ENCODE assay signal across 32 cellular contexts in the genomic region with DNA sequence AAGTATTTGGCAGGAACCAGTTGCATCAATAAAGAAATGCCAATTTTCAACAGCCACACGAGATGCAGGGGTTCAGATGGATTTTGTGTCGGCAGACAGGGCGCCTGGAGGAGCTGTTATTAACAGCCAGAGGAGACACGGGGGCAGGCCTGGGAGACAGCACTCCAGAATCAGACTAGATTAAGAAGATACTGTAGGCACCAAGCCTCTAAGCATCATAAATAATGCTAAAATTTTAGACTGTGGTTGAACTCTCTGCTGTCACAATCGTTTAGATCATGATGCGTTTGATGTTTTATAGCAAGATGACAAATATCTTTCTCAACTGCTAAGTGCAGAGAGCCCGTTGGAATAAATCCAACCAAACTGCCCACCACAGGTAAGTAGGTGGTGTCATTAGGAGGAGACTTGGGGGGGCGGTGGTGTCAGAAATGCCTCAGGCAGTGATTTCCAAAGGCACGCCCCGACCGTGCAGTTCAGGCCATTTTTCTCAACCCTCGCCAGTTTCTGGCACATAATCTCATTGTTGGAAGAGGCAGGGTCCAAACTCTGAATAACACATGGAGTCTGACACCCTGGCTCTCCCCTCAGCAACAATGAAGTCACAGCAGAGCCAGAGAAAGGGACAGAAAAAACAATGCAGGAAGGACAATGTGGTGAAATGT.
DNase-seq lines count a peak whose midpoint lies in the region; ATAC-seq and TF ChIP-seq lines count a peak whose summit lies in the region.
"Had no signal": no experiment of that assay in that cellular context is flagged by ENCODE, and none has a peak within 500 bp of the region (broad histone marks: within the 10 kb centered on the region; RNA-seq: fewer than 3 reads in every experiment).

No MANE protein-coding gene starts in this region.

- H3K36me3 ChIP-seq in right atrium auricular region, result no peaks in the 10 kb centered on the region
- H3K36me3 ChIP-seq in HEK293 (ENCODE audit: control insufficient read depth in 2 of 2, insufficient read depth in 1 of 2, low read length in 2 of 2), result no peaks in the 10 kb centered on the region; a peak in 1 of 3 replicates
- H3K36me3 ChIP-seq: cardiac muscle cell, MG63, pancreas, thyroid gland, vagina had no signal

- intact Hi-C loops in cardiac septum (cut with DNase I), result no loop called here

- no peaks in the 10 kb centered on the region for H3K4me1 ChIP-seq in right atrium auricular region
- peaks cover 35% of the 10 kb centered on the region for H3K4me1 ChIP-seq in HEK293 (ENCODE audit: control insufficient read depth, insufficient read depth, low read length)
- H3K4me1 ChIP-seq: pancreas, vagina had no signal

- H3K4me3 ChIP-seq in right atrium auricular region, result no peak overlapping the region
- no peak overlapping the region for H3K4me3 ChIP-seq in HEK293 (ENCODE audit: low read depth, low read length)
- H3K4me3 ChIP-seq: cardiac muscle cell, coronary artery, GM12878, lung, MG63, mucosa of descending colon, pancreas, SJSA1, smooth muscle cell, thyroid gland, vagina had no signal

- CTCF ChIA-PET in HEK293 (lab: Yijun Ruan, JAX), result interaction anchor here (0.6 to 1.4 kb wide), 10 partner anchors 10 to 618 kb away, joined by 3 to 6 read pairs (median 4); no protein-coding TSS in a partner anchor

- ATAC-seq in left lobe of liver (peak; percentile 42), GM21367 (IDR thresholded peaks at IDR 0.05; ENCODE audit: unreplicated experiment) (no peak)
- ATAC-seq: GM12878; mucosa of descending colon; pancreas; stimulated activated naive CD8-positive, alpha-beta T cell treated with anti-CD3 and anti-CD28 coated beads, Interleukin-15, amount 100 ng/mL, for 72 hours; WTC11 had no signal

- POLR2A ChIA-PET in HEK293 (lab: Yijun Ruan, JAX), result interaction anchor here (1.5 kb wide), 1 partner anchor 84 kb away, joined by 3 read pairs; a partner anchor contains a TSS

- H3K27me3 ChIP-seq in right atrium auricular region, result no peaks in the 10 kb centered on the region
- H3K27me3 ChIP-seq: cardiac muscle cell, MG63, pancreas, SJSA1, thyroid gland, vagina had no signal

- H3K27ac ChIP-seq in right atrium auricular region (no peak overlapping the region), HEK293 (ENCODE audit: extremely low read depth, low read depth, low read length) (peak overlapping the region; percentile 16; the same call in 1 of the 2 replicates), substantia nigra (ENCODE audit: low read depth, low read length, poor library complexity, severe bottlenecking) (peak overlapping the region; percentile 17)
- H3K27ac ChIP-seq: cardiac muscle cell, coronary artery, KMS-11, pancreas, SJSA1, thyroid gland, vagina had no signal

- H3K9me3 ChIP-seq in right atrium auricular region, result no peaks in the 10 kb centered on the region
- no peaks in the 10 kb centered on the region for H3K9me3 ChIP-seq in HEK293 (ENCODE audit: control insufficient read depth, insufficient read depth, low read depth, low read length)
- H3K9me3 ChIP-seq: MG63, mucosa of descending colon, pancreas, SJSA1, thyroid gland, vagina had no signal

- peak; percentile 3 for DNase-seq in cardiac septum (ENCODE audit: low spot score)
- no peak for DNase-seq in right atrium auricular region (ENCODE audit: low spot score)
- peak; percentile 65 for DNase-seq in left lobe of liver (ENCODE audit: low spot score)
- DNase-seq in substantia nigra (lab: John Stamatoyannopoulos, UW), result peak in 1 of 49 donors; percentile 33
- no peak for DNase-seq in SIG-M5 treated with dmso at 0.1 percent for 504 hours (lab: John Stamatoyannopoulos, UW; ENCODE audit: unreplicated experiment)
- DNase-seq in GM13976 (ENCODE audit: low spot score), result no peak
- DNase-seq: ACHN; activated CD4-positive, alpha-beta T cell treated with anti-CD3 and anti-CD28 coated beads, Interleukin-2, amount 10 ng/mL, durations not matched to agents 24 days and 14 days; activated naive CD8-positive, alpha-beta T cell treated with anti-CD3 and anti-CD28 coated beads, Interleukin-2, amount 10 ng/mL, durations not matched to agents 7 days and 5 days; effector memory CD4-positive, alpha-beta T cell; HCEC 1CT; NCI-H1436; NCI-H82; retina; stimulated activated CD4-positive, alpha-beta T cell treated with anti-CD3 and anti-CD28 coated beads, Interleukin-2, amount 100 ng/mL, for 24 hours; stimulated activated naive CD8-positive, alpha-beta T cell treated with anti-CD3 and anti-CD28 coated beads, Interleukin-15, amount 100 ng/mL, for 72 hours; T-helper 1 cell had no signal

- in situ Hi-C loops in GM13976 (cut with MboI; ENCODE audit: low sequenced_read_pairs, unreplicated experiment), result no loop called here

- TF ChIP-seq CTCF in right atrium auricular region (IDR thresholded peaks at IDR 0.05) (no peak), HEK293 (tag by site-specific recombination; IDR thresholded peaks at IDR 0.05) (no peak), GM13976 (IDR thresholded peaks at IDR 0.05; ENCODE audit: borderline replicate concordance, control extremely low read depth, extremely low read depth, insufficient read depth, missing control alignments) (no peak)

TF ChIP-seq in HEK293, 187 proteins besides CTCF, POLR2A, EP300 and RAD21:
- TF ChIP-seq SP7 (tag by site-specific recombination; IDR thresholded peaks at IDR 0.05) (peak; percentile 74), EGR2 (tag by site-specific recombination; IDR thresholded peaks at IDR 0.05; ENCODE audit: low read depth) (peak; percentile 97), ZEB2 (tag by site-specific recombination; IDR thresholded peaks at IDR 0.05) (0 out of 2 replicates have a peak, but pooled peaks have one; percentile 49), ZNF416 (tag by site-specific recombination; IDR thresholded peaks at IDR 0.05) (no peak), ZFHX2 (tag by site-specific recombination; conservative IDR thresholded peaks at IDR 0.05) (peak; percentile 98), ZNF24 (tag by site-specific recombination; IDR thresholded peaks at IDR 0.05) (peak; percentile 41; the same call in 1 of the 2 replicates), ZBTB21 (tag by site-specific recombination; IDR thresholded peaks at IDR 0.05) (0 out of 2 replicates have a peak, but pooled peaks have one; percentile 10), ZNF843 (tag by site-specific recombination; IDR thresholded peaks at IDR 0.05) (no peak), ZNF112 (tag by site-specific recombination; IDR thresholded peaks at IDR 0.05) (no peak), PRDM1 (tag by site-specific recombination; IDR thresholded peaks at IDR 0.05) (no peak), ZBTB20 (tag by site-specific recombination; IDR thresholded peaks at IDR 0.05) (peak; percentile 59)
- TF ChIP-seq, protein P1, sequence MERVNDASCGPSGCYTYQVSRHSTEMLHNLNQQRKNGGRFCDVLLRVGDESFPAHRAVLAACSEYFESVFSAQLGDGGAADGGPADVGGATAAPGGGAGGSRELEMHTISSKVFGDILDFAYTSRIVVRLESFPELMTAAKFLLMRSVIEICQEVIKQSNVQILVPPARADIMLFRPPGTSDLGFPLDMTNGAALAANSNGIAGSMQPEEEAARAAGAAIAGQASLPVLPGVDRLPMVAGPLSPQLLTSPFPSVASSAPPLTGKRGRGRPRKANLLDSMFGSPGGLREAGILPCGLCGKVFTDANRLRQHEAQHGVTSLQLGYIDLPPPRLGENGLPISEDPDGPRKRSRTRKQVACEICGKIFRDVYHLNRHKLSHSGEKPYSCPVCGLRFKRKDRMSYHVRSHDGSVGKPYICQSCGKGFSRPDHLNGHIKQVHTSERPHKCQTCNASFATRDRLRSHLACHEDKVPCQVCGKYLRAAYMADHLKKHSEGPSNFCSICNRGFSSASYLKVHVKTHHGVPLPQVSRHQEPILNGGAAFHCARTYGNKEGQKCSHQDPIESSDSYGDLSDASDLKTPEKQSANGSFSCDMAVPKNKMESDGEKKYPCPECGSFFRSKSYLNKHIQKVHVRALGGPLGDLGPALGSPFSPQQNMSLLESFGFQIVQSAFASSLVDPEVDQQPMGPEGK (tag by site-specific recombination; IDR thresholded peaks at IDR 0.05), result peak; percentile 68

Comparison
In these comparisons a context has a peak if more than half of its experiments do, and no peak if none do; other contexts are left out.
1. DNase-seq: peak in cardiac septum (single experiment) and left lobe of liver (single experiment); none in right atrium auricular region (single experiment), SIG-M5 treated with dmso at 0.1 percent for 504 hours (single experiment) and GM13976 (single experiment).
2. H3K27ac ChIP-seq: peak in HEK293 (single experiment) and substantia nigra (single experiment); none in right atrium auricular region (0 of 2).